ENCODE assay signal across 19 cellular contexts in genomic region chr6:38079107-38079506, GRCh38.
A peak's percentile ranks its signal among the peaks of the same experiment; 100 is the strongest.
DNase-seq lines count a peak whose midpoint lies in the region; ATAC-seq and TF ChIP-seq lines count a peak whose summit lies in the region.
"Had no signal": no experiment of that assay in that cellular context is flagged by ENCODE, and none has a peak within 500 bp of the region (broad histone marks: within the 10 kb centered on the region; RNA-seq: fewer than 3 reads in every experiment).

No MANE protein-coding gene starts in this region.

- intact Hi-C loops in PC-3 (cut with micrococcal nuclease), result no loop called here
- intact Hi-C loops in activated T-helper 1 cell treated with anti-CD3 and anti-CD28 coated beads, Interleukin-12 subunit alpha, Interleukin-12 subunit beta, Interleukin-2, Interleukin-4 antibody, amounts not matched to agents 30 ng/mL and 10 ng/mL and 1 ng/mL, durations not matched to agents 14 hours and 24 hours and 36 hours (cut with micrococcal nuclease), result no loop called here
- intact Hi-C loops in activated naive CD4-positive, alpha-beta T cell treated with anti-CD3 and anti-CD28 coated beads for 36 hours (cut with micrococcal nuclease), result no loop called here

- H3K36me3 ChIP-seq in GM23338 (ENCODE audit: insufficient read depth) (no peaks in the 10 kb centered on the region), PC-3 (ENCODE audit: low read depth, low read length) (peaks cover 4% of the 10 kb centered on the region; the same call in 1 of the 2 replicates), liver (ENCODE audit: control insufficient read depth in 4 of 4, insufficient read depth in 3 of 4, low read depth in 1 of 4, low read length in 3 of 4) (peaks cover 0 to 3% (median 2%) of the 10 kb centered on the region in 4 donors)

- CTCF ChIA-PET in PC-3 (lab: Charles Lee), result interaction anchor here (0.6 kb wide), 1 partner anchor 46 kb away, joined by 3 read pairs; no protein-coding TSS in a partner anchor
- CTCF ChIA-PET in activated naive CD4-positive, alpha-beta T cell treated with anti-CD3 and anti-CD28 coated beads for 36 hours (lab: Charles Lee), result no interaction called here

- H3K27me3 ChIP-seq in GM23338 (ENCODE audit: insufficient read depth) (no peaks in the 10 kb centered on the region), PC-3 (ENCODE audit: low read length) (no peaks in the 10 kb centered on the region), liver (ENCODE audit: control insufficient read depth in 4 of 4, insufficient read depth in 4 of 4, low read length in 3 of 4) (no peaks in the 10 kb centered on the region)
- H3K27me3 ChIP-seq: BLaER1 treated with 17β-estradiol and CSF1 and Interleukin-3, amounts not matched to agents 10 nM and 100 nM had no signal

- H3K9me3 ChIP-seq in PC-3 (ENCODE audit: low read length) (no peaks in the 10 kb centered on the region), liver (ENCODE audit: control insufficient read depth in 4 of 4, low read length in 3 of 4) (no peaks in the 10 kb centered on the region)

- TF ChIP-seq RAD21 in liver (IDR thresholded peaks at IDR 0.05), result no peak

- WGBS in liver, result 94% methylated on average over 1 of the region's 1 CpG

- no peak for DNase-seq in GM23338 (ENCODE audit: low spot score)
- no peak for DNase-seq in PC-3
- no peak for DNase-seq in stimulated activated CD4-positive, alpha-beta T cell treated with anti-CD3 and anti-CD28 coated beads, Interleukin-2, amount 100 ng/mL, for 48 hours
- DNase-seq in activated T-helper 1 cell treated with anti-CD3 and anti-CD28 coated beads, Interleukin-12 subunit alpha, Interleukin-12 subunit beta, Interleukin-2, Interleukin-4 antibody, amounts not matched to agents 30 ng/mL and 10 ng/mL and 1 ng/mL, durations not matched to agents 14 hours and 24 hours and 36 hours (ENCODE audit: low spot score), result no peak
- DNase-seq in activated naive CD4-positive, alpha-beta T cell (lab: John Stamatoyannopoulos, UW), result no peak
- DNase-seq in activated naive CD4-positive, alpha-beta T cell treated with anti-CD3 and anti-CD28 coated beads for 36 hours, result no peak
- DNase-seq: 8988T; Calu3; CD8-positive, alpha-beta T cell; DMS79 treated with DMSO at 0.1 percent for 48 hours; GF-D8; GM23248; H7; HFFc6 had no signal

- POLR2A ChIA-PET in PC-3 (lab: Charles Lee; ENCODE audit: unreplicated experiment), result no interaction called here

- H3K27ac ChIP-seq in GM23338 (ENCODE audit: low read depth), result no peak overlapping the region
- peak overlapping the region; percentile 55 for H3K27ac ChIP-seq in PC-3 (ENCODE audit: low read length)
- H3K27ac ChIP-seq in liver (ENCODE audit: low read depth in 1 of 2, low read length in 2 of 2), result peak overlapping the region; percentile 5 to 75
- H3K27ac ChIP-seq: BLaER1 treated with 17β-estradiol and CSF1 and Interleukin-3, amounts not matched to agents 10 nM and 100 nM; GM23248 had no signal

- H3K9ac ChIP-seq in PC-3 (ENCODE audit: low read length) (no peak overlapping the region), liver (ENCODE audit: low read depth in 1 of 2, low read length in 2 of 2) (no peak overlapping the region)
- H3K9ac ChIP-seq: BLaER1 treated with 17β-estradiol and CSF1 and Interleukin-3, amounts not matched to agents 10 nM and 100 nM; GM23248 had no signal

- H3F3A ChIP-seq in GM23338 (replicated peaks; ENCODE audit: low read depth), result no peaks in the 10 kb centered on the region
- H3F3A ChIP-seq in PC-3 (ENCODE audit: low read length, unreplicated experiment), result peaks cover 8% of the 10 kb centered on the region

- H3K27me3 Mint-ChIP-seq in GM23338 (ENCODE audit: insufficient read depth, low read depth, poor library complexity), result no peaks in the 10 kb centered on the region
- H3K27me3 Mint-ChIP-seq in activated T-helper 1 cell treated with anti-CD3 and anti-CD28 coated beads, Interleukin-12 subunit alpha, Interleukin-12 subunit beta, Interleukin-2, Interleukin-4 antibody, amounts not matched to agents 30 ng/mL and 10 ng/mL and 1 ng/mL, durations not matched to agents 14 hours and 24 hours and 36 hours (ENCODE audit: insufficient read depth), result no peaks in the 10 kb centered on the region
- no peaks in the 10 kb centered on the region for H3K27me3 Mint-ChIP-seq in activated naive CD4-positive, alpha-beta T cell treated with anti-CD3 and anti-CD28 coated beads for 36 hours (ENCODE audit: low read depth)
- H3K27me3 Mint-ChIP-seq: B cell had no signal

- no peaks in the 10 kb centered on the region for H4K20me1 ChIP-seq in GM23338 (replicated peaks; ENCODE audit: insufficient read depth)
- H4K20me1 ChIP-seq in PC-3 (ENCODE audit: low read length), result peaks cover 38% of the 10 kb centered on the region

- peaks cover 16% of the 10 kb centered on the region for H3K4me1 ChIP-seq in GM23338 (ENCODE audit: insufficient read depth)
- peaks cover 33% of the 10 kb centered on the region for H3K4me1 ChIP-seq in PC-3 (ENCODE audit: insufficient read depth, low read length)
- peaks cover 0 to 19% (median 4%) of the 10 kb centered on the region in 4 donors for H3K4me1 ChIP-seq in liver (ENCODE audit: control insufficient read depth in 4 of 4, insufficient read depth in 4 of 4, low read length in 3 of 4)

- no peak overlapping the region for H3K4me3 Mint-ChIP-seq in GM23338
- no peak overlapping the region for H3K4me3 Mint-ChIP-seq in activated T-helper 1 cell treated with anti-CD3 and anti-CD28 coated beads, Interleukin-12 subunit alpha, Interleukin-12 subunit beta, Interleukin-2, Interleukin-4 antibody, amounts not matched to agents 30 ng/mL and 10 ng/mL and 1 ng/mL, durations not matched to agents 14 hours and 24 hours and 36 hours
- H3K4me3 Mint-ChIP-seq in activated naive CD4-positive, alpha-beta T cell treated with anti-CD3 and anti-CD28 coated beads for 36 hours, result no peak overlapping the region
- H3K4me3 Mint-ChIP-seq: B cell; CD8-positive, alpha-beta T cell; HFFc6 had no signal

- no TSS peak for BruUV-seq in PC-3 (replicated peaks; lab: Mats Ljungman, UMichigan)

- TF ChIP-seq CTCF in GM23338 (conservative IDR thresholded peaks at IDR 0.05; ENCODE audit: low read depth in 2 of 2), result no peak
- TF ChIP-seq CTCF in PC-3 (conservative IDR thresholded peaks at IDR 0.05; ENCODE audit: low read depth, low read length), result no peak
- no peak for TF ChIP-seq CTCF in liver (IDR thresholded peaks at IDR 0.05; ENCODE audit: low read depth, low read length, missing input control)

- no peaks in the 10 kb centered on the region for H3K79me2 ChIP-seq in GM23338 (replicated peaks; ENCODE audit: insufficient read depth)
- H3K79me2 ChIP-seq in PC-3 (ENCODE audit: low read length), result peaks cover 18% of the 10 kb centered on the region; the same call in 1 of the 2 replicates

- ATAC-seq in GM23338, result no peak
- ATAC-seq in PC-3, result no peak
- ATAC-seq in esophagus mucosa, result peak; percentile 68
- ATAC-seq: CD8-positive, alpha-beta T cell; HCT116 had no signal

- peaks cover 36% of the 10 kb centered on the region for H3K4me1 Mint-ChIP-seq in GM23338
- no peaks in the 10 kb centered on the region for H3K4me1 Mint-ChIP-seq in activated T-helper 1 cell treated with anti-CD3 and anti-CD28 coated beads, Interleukin-12 subunit alpha, Interleukin-12 subunit beta, Interleukin-2, Interleukin-4 antibody, amounts not matched to agents 30 ng/mL and 10 ng/mL and 1 ng/mL, durations not matched to agents 14 hours and 24 hours and 36 hours (ENCODE audit: low read depth)
- H3K4me1 Mint-ChIP-seq in activated naive CD4-positive, alpha-beta T cell treated with anti-CD3 and anti-CD28 coated beads for 36 hours (ENCODE audit: low read depth), result peaks cover 2% of the 10 kb centered on the region

- H2AFZ ChIP-seq in GM23338 (no peak overlapping the region), PC-3 (ENCODE audit: low read length) (no peak overlapping the region)
- H2AFZ ChIP-seq: GM23248 had no signal

- H3K4me2 ChIP-seq in GM23338 (no peak overlapping the region), PC-3 (ENCODE audit: low read length) (peak overlapping the region; percentile 32)
- H3K4me2 ChIP-seq: BLaER1 treated with 17β-estradiol and CSF1 and Interleukin-3, amounts not matched to agents 10 nM and 100 nM had no signal

- H3K36me3 Mint-ChIP-seq in GM23338 (ENCODE audit: low read depth), result no peaks in the 10 kb centered on the region
- H3K36me3 Mint-ChIP-seq in activated T-helper 1 cell treated with anti-CD3 and anti-CD28 coated beads, Interleukin-12 subunit alpha, Interleukin-12 subunit beta, Interleukin-2, Interleukin-4 antibody, amounts not matched to agents 30 ng/mL and 10 ng/mL and 1 ng/mL, durations not matched to agents 14 hours and 24 hours and 36 hours (ENCODE audit: low read depth), result peaks cover 8% of the 10 kb centered on the region
- peaks cover 17% of the 10 kb centered on the region for H3K36me3 Mint-ChIP-seq in activated naive CD4-positive, alpha-beta T cell treated with anti-CD3 and anti-CD28 coated beads for 36 hours (ENCODE audit: low read depth)

- H3K9me2 ChIP-seq in GM23338 (ENCODE audit: insufficient read depth) (no peaks in the 10 kb centered on the region), PC-3 (replicated peaks; ENCODE audit: low read length) (no peaks in the 10 kb centered on the region)

- H3K27ac Mint-ChIP-seq in GM23338, result 0 out of 2 replicates have a peak overlapping the region, but pooled peaks have one; percentile 25
- H3K27ac Mint-ChIP-seq in activated T-helper 1 cell treated with anti-CD3 and anti-CD28 coated beads, Interleukin-12 subunit alpha, Interleukin-12 subunit beta, Interleukin-2, Interleukin-4 antibody, amounts not matched to agents 30 ng/mL and 10 ng/mL and 1 ng/mL, durations not matched to agents 14 hours and 24 hours and 36 hours, result no peak overlapping the region
- H3K27ac Mint-ChIP-seq in activated naive CD4-positive, alpha-beta T cell treated with anti-CD3 and anti-CD28 coated beads for 36 hours, result no peak overlapping the region
- H3K27ac Mint-ChIP-seq: B cell; CD8-positive, alpha-beta T cell; HFFc6 had no signal

- H3K9me3 Mint-ChIP-seq in GM23338, result no peaks in the 10 kb centered on the region
- no peaks in the 10 kb centered on the region for H3K9me3 Mint-ChIP-seq in activated T-helper 1 cell treated with anti-CD3 and anti-CD28 coated beads, Interleukin-12 subunit alpha, Interleukin-12 subunit beta, Interleukin-2, Interleukin-4 antibody, amounts not matched to agents 30 ng/mL and 10 ng/mL and 1 ng/mL, durations not matched to agents 14 hours and 24 hours and 36 hours
- no peaks in the 10 kb centered on the region for H3K9me3 Mint-ChIP-seq in activated naive CD4-positive, alpha-beta T cell treated with anti-CD3 and anti-CD28 coated beads for 36 hours
- H3K9me3 Mint-ChIP-seq: CD8-positive, alpha-beta T cell; HFFc6 had no signal

- no peak overlapping the region for H3K4me3 ChIP-seq in GM23338
- H3K4me3 ChIP-seq in PC-3 (ENCODE audit: low read length), result no peak overlapping the region
- no peak overlapping the region for H3K4me3 ChIP-seq in liver (ENCODE audit: low read depth in 1 of 3, low read length in 3 of 3)
- H3K4me3 ChIP-seq: BLaER1 treated with 17β-estradiol and CSF1 and Interleukin-3, amounts not matched to agents 10 nM and 100 nM; GM23248 had no signal

TF ChIP-seq in GM23338, 12 proteins besides CTCF, POLR2A, EP300 and RAD21 (continues in another document):
- no peak for TF ChIP-seq NANOG (IDR thresholded peaks at IDR 0.05; ENCODE audit: borderline replicate concordance)

TF ChIP-seq in liver, 16 proteins besides CTCF, POLR2A, EP300 and RAD21:
- TF ChIP-seq FOXA1 (IDR thresholded peaks at IDR 0.05) (no peak), HNF4A (conservative IDR thresholded peaks at IDR 0.05) (peak in 1 of 2 donors; percentile 2)
